ENCODE assay signal across 1 cellular context in the genomic region with DNA sequence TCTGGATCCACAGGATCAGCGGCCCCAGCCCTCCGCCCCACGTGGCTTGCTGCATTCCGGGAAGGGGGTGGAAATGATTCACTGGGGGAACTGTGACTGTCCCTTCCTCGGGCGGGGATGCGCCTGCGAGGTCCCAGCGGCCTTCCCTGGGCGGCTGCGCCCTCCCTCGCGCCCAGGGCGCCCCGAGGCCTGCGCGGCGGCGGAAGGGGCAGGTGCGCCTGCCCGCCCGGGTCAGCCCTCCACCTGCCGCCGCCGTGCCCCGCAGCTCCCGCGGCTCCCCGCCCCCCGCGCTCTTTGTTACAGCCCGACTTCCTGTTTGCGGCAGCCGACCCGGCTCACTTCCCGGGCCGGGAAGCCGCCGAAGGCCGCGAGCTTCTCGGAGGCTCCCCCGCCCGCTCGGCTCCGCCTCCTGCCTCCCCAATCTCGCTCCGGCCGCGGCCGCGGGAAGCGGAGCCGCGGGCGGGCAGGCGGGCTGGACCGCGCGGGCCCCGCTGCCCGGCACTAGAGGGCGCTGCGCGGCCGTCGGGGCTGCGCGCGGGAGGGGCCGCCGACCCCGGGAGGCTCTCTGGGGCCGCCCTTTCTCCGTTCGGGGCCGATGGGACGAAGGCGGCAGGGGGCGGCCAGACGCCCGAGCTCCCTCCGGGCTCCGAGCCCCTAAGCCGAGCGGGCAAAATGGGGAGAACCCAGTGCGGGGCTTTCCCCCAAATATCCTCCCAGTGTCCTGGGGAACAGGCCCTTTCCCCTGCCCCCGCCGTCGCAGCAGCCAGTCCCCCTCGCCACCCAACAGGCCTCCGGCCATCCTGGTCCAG.
TF ChIP-seq lines count a peak whose summit lies in the region.

No MANE protein-coding gene starts in this region.

TF ChIP-seq in A549, 52 proteins besides CTCF, POLR2A, EP300 and RAD21 (continued from another document):
- TF ChIP-seq REST (IDR thresholded peaks at IDR 0.05) (peak; percentile 48), USF2 (IDR thresholded peaks at IDR 0.05) (peak; percentile 39)
